Comparison of ENCODE assay signal across 14 cellular contexts in the genomic region with DNA sequence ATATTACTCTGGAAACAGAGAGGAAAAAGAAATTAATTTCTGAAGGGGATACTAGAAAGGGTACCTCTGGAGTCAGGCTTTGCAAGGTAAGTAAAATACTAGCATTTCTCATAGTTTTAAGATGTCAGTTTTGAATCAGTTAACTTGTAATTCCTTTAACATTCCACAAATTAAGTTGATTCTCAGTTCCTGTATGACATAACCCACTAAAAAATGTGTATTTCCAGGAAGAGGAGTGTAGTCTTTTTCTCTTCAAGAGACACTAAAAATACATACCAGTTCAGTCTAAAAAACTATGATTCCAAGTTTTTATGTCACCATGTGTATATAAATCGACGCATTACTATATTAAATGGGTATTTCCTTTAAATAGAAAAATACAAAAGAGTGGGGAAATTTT.
DNase-seq lines count a peak whose midpoint lies in the region; ATAC-seq and TF ChIP-seq lines count a peak whose summit lies in the region.
"Had no signal": no experiment of that assay in that cellular context is flagged by ENCODE, and none has a peak within 500 bp of the region (broad histone marks: within the 10 kb centered on the region; RNA-seq: fewer than 3 reads in every experiment).

No MANE protein-coding gene starts in this region.

- H3K27ac ChIP-seq in breast epithelium: no peak overlapping the region
- peak overlapping the region; percentile 44 for H3K27ac ChIP-seq in upper lobe of right lung

- BruUV-seq in MCF 10A (replicated peaks; lab: Mats Ljungman, UMichigan): no TSS peak

- peaks cover 26% of the 10 kb centered on the region for H3K36me3 Mint-ChIP-seq in MCF 10A (ENCODE audit: insufficient read depth, unreplicated experiment)

- DNase-seq in MCF 10A (ENCODE audit: unreplicated experiment) (no peak), breast epithelium (ENCODE audit: low spot score in 2 of 2) (no peak), astrocyte of the hippocampus (ENCODE audit: low read depth, low spot score) (peak; percentile 28), lung microvascular endothelial cell (ENCODE audit: low read depth in 2 of 2) (peak; percentile 55), upper lobe of right lung (no peak), HuH-7 (ENCODE audit: low spot score) (no peak), NCI-H1436 treated with DMSO at 0.1 percent for 48 hours (lab: John Stamatoyannopoulos, UW) (no peak)
- no peak for DNase-seq in activated CD8-positive, alpha-beta memory T cell treated with anti-CD3 and anti-CD28 coated beads, Interleukin-2, amount 50 U/mL, for 48 hours
- DNase-seq: aorta, DMS79, naive B cell, NCI-H1417 treated with DMSO at 0.1 percent for 48 hours had no signal

- no peak for ATAC-seq in upper lobe of right lung

- no peak overlapping the region for H3K4me3 Mint-ChIP-seq in MCF 10A (ENCODE audit: unreplicated experiment)
- H3K4me3 Mint-ChIP-seq: H9, naive B cell had no signal

- peak overlapping the region; percentile 9 for H3K27ac Mint-ChIP-seq in MCF 10A (ENCODE audit: low read depth, unreplicated experiment)
- H3K27ac Mint-ChIP-seq: H9 had no signal

- no peak for TF ChIP-seq CTCF in MCF 10A (IDR thresholded peaks at IDR 0.05; ENCODE audit: unreplicated experiment)
- no peak for TF ChIP-seq CTCF in breast epithelium (IDR thresholded peaks at IDR 0.05)
- TF ChIP-seq CTCF in upper lobe of right lung (IDR thresholded peaks at IDR 0.05): no peak

- H3K4me1 Mint-ChIP-seq in MCF 10A (ENCODE audit: insufficient read depth, unreplicated experiment): peaks cover 23% of the 10 kb centered on the region

- no peak for TF ChIP-seq POLR2A in breast epithelium (IDR thresholded peaks at IDR 0.05)

- H3K36me3 ChIP-seq in breast epithelium (no peaks in the 10 kb centered on the region), upper lobe of right lung (no peaks in the 10 kb centered on the region)

- no peak overlapping the region for H3K4me3 ChIP-seq in breast epithelium
- no peak overlapping the region for H3K4me3 ChIP-seq in upper lobe of right lung
- H3K4me3 ChIP-seq: skin epidermis had no signal

- H3K27me3 Mint-ChIP-seq in MCF 10A (ENCODE audit: insufficient read depth, unreplicated experiment): no peaks in the 10 kb centered on the region
- H3K27me3 Mint-ChIP-seq: naive B cell had no signal

- H3K4me1 ChIP-seq in breast epithelium (no peaks in the 10 kb centered on the region), upper lobe of right lung (peaks cover 21% of the 10 kb centered on the region)

- POLR2A ChIA-PET in MCF 10A (lab: Yijun Ruan, JAX): interaction anchor here (1.8 kb wide), 1 partner anchor 28 kb away, joined by 9 read pairs; no protein-coding TSS in a partner anchor

- H3K9me3 ChIP-seq in breast epithelium: no peaks in the 10 kb centered on the region
- H3K9me3 ChIP-seq in upper lobe of right lung: no peaks in the 10 kb centered on the region

- CTCF ChIA-PET in MCF 10A (lab: Yijun Ruan, JAX): interaction anchor here (0.6 kb wide), 1 partner anchor 265 kb away, joined by 5 read pairs; no protein-coding TSS in a partner anchor

- no peaks in the 10 kb centered on the region for H3K9me3 Mint-ChIP-seq in MCF 10A (ENCODE audit: unreplicated experiment)
- H3K9me3 Mint-ChIP-seq: H9, naive B cell had no signal

- no peaks in the 10 kb centered on the region for H3K27me3 ChIP-seq in breast epithelium
- no peaks in the 10 kb centered on the region for H3K27me3 ChIP-seq in upper lobe of right lung

- intact Hi-C loops in MCF 10A (cut with micrococcal nuclease) (no loop called here), breast epithelium (cut with DNase I; ENCODE audit: low total_unique reads) (no loop called here), upper lobe of right lung (cut with DNase I) (no loop called here)

Comparison
In these comparisons a context has a peak if more than half of its experiments do, and no peak if none do; other contexts are left out.
1. DNase-seq: peak in astrocyte of the hippocampus (single experiment) and lung microvascular endothelial cell (2 of 2); none in MCF 10A (single experiment), breast epithelium (0 of 2), upper lobe of right lung (single experiment), HuH-7 (single experiment), activated CD8-positive, alpha-beta memory T cell treated with anti-CD3 and anti-CD28 coated beads, Interleukin-2, amount 50 U/mL, for 48 hours (single experiment) and NCI-H1436 treated with DMSO at 0.1 percent for 48 hours (single experiment).